ENCODE assay signal across 24 cellular contexts in the genomic region with DNA sequence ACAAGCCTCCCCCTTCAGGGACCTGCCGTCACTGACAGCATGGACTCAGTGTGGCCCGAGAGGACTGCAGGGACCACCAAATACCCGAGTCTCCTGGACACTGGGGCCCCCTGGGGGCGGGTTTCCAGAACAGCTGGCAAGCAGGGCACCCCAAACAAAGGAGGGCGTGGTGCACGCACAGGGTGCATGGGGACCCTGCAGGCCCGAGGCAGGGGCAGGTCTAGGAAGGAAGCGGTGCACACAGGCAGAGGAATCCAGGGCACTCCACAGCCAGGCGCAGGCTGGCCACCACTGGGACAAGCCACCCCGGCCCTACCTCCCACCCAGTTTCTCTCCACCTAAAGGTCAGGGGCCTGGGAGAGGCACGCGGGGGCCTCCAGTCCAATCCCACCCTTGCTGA. TPM values are rescaled to one million over a fixed set of nuclear protein-coding genes. Genes with fewer than 3 reads are reported as not detected.
DNase-seq lines count a peak whose midpoint lies in the region; ATAC-seq, FAIRE-seq and TF ChIP-seq lines count a peak whose summit lies in the region.
"Had no signal": no experiment of that assay in that cellular context is flagged by ENCODE, and none has a peak within 500 bp of the region (broad histone marks: within the 10 kb centered on the region; RNA-seq: fewer than 3 reads in every experiment).

No MANE protein-coding gene starts in this region.

- peaks cover 2% of the 10 kb centered on the region for H3K9me1 ChIP-seq in K562 (ENCODE audit: control insufficient read depth, insufficient read depth, low read length)

- in situ Hi-C loops in K562 (cut with MboI) = no loop called here

- no peak for TF ChIP-seq POLR2A in K562 (conservative IDR thresholded peaks at IDR 0.05)

- H3K27ac Mint-ChIP-seq in HFFc6 (no peak overlapping the region), progenitor cell of endocrine pancreas (no peak overlapping the region)
- H3K27ac Mint-ChIP-seq: activated naive CD4-positive, alpha-beta T cell treated with anti-CD3 and anti-CD28 coated beads, Interleukin-2, amount 50 U/mL, for 72 hours; activated T-cell treated with anti-CD3 and anti-CD28 coated beads, Interleukin-2, amount 50 U/mL, for 24 hours; dendritic cell treated with granulocyte-macrophage colony-stimulating factor and Interleukin-4, amounts not matched to agents 40 ng/mL and 50 ng/mL, for 4 days; naive thymus-derived CD8-positive, alpha-beta T cell had no signal

- POLR2A ChIA-PET in K562 (lab: Yijun Ruan, JAX) = no interaction called here

- no peaks in the 10 kb centered on the region for H3K36me3 ChIP-seq in K562 (ENCODE audit: control insufficient read depth, insufficient read depth, low read length)

- H3K36me3 Mint-ChIP-seq in HFFc6 (ENCODE audit: low read depth) (no peaks in the 10 kb centered on the region), progenitor cell of endocrine pancreas (ENCODE audit: insufficient read depth) (no peaks in the 10 kb centered on the region)
- H3K36me3 Mint-ChIP-seq: activated naive CD4-positive, alpha-beta T cell treated with anti-CD3 and anti-CD28 coated beads, Interleukin-2, amount 50 U/mL, for 72 hours; brain; CD14-positive monocyte; naive thymus-derived CD8-positive, alpha-beta T cell had no signal

- intact Hi-C loops in K562 (cut with micrococcal nuclease) = loop anchor here (10.0 kb wide), 1 partner anchor 297 kb away; no protein-coding TSS in a partner anchor

- CTCF ChIA-PET in K562 (lab: Yijun Ruan, JAX; ENCODE audit: low intra/inter-chr PET ratio) = no interaction called here

- FAIRE-seq in K562 (lab: Jason Lieb, UNC) = no peak
- FAIRE-seq: A204.1 had no signal

- no peak for TF ChIP-seq EP300 in K562 (IDR thresholded peaks at IDR 0.05; ENCODE audit: low read length)

- no peaks in the 10 kb centered on the region for H3K79me2 ChIP-seq in K562 (ENCODE audit: control insufficient read depth, insufficient read depth, low read length)

- H4K20me1 ChIP-seq in K562 (replicated peaks; ENCODE audit: control insufficient read depth, insufficient read depth, low read length) = peaks cover 4% of the 10 kb centered on the region; the same call in 1 of the 2 replicates

- peak; percentile 62 to 87 for DNase-seq in NCI-H524 (lab: John Stamatoyannopoulos, UW)
- DNase-seq in NCI-H524 treated with DMSO at 0.1 percent for 48 hours (lab: John Stamatoyannopoulos, UW) = no peak
- DNase-seq in HFFc6 = no peak
- no peak for DNase-seq in K562 (ENCODE audit: extremely low read depth in 1 of 4, low spot score in 3 of 4)
- no peak for DNase-seq in progenitor cell of endocrine pancreas (ENCODE audit: low spot score, unreplicated experiment)
- no peak for DNase-seq in activated effector memory CD4-positive, alpha-beta T cell treated with Interleukin-2 at 50 U/mL for 16 hours
- DNase-seq in SW480 (ENCODE audit: low spot score) = no peak
- no peak for DNase-seq in NCI-H187 treated with DMSO at 0.1 percent for 48 hours (lab: John Stamatoyannopoulos, UW)
- DNase-seq: activated T-cell treated with anti-CD3 and anti-CD28 coated beads, Interleukin-2, amount 50 U/mL, for 24 hours; foreskin fibroblast; KG1; mesenchymal stem cell; naive thymus-derived CD8-positive, alpha-beta T cell; NCI-H1105; psoas muscle; RPMI8226; stimulated activated CD4-positive, alpha-beta T cell treated with anti-CD3 and anti-CD28 coated beads, Interleukin-4, amount 100 ng/mL, for 4 hours; SW 1271 had no signal

- no peaks in the 10 kb centered on the region for H3K4me1 Mint-ChIP-seq in HFFc6 (ENCODE audit: low read depth)
- peaks cover 2% of the 10 kb centered on the region for H3K4me1 Mint-ChIP-seq in progenitor cell of endocrine pancreas (ENCODE audit: low read depth)
- H3K4me1 Mint-ChIP-seq: CD14-positive monocyte had no signal

- H3K4me3 Mint-ChIP-seq in HFFc6 (no peak overlapping the region), progenitor cell of endocrine pancreas (ENCODE audit: low read depth) (no peak overlapping the region)
- H3K4me3 Mint-ChIP-seq: activated T-cell treated with anti-CD3 and anti-CD28 coated beads, Interleukin-2, amount 50 U/mL, for 24 hours; brain; CD14-positive monocyte; dendritic cell treated with granulocyte-macrophage colony-stimulating factor and Interleukin-4, amounts not matched to agents 40 ng/mL and 50 ng/mL, for 4 days; naive thymus-derived CD8-positive, alpha-beta T cell had no signal

- 0% methylated on average over 10 of the region's 12 CpGs for WGBS in K562 (ENCODE audit: insufficient coverage, low coverage, missing lambda C conversion rate)

- H3K9me3 ChIP-seq in K562 (replicated peaks; ENCODE audit: control insufficient read depth, insufficient read depth, low read depth, low read length) = no peaks in the 10 kb centered on the region
- H3K9me3 ChIP-seq: psoas muscle had no signal

- H2AFZ ChIP-seq in K562 (ENCODE audit: low read depth, low read length) = no peak overlapping the region

- peaks cover 14% of the 10 kb centered on the region for H3K27me3 Mint-ChIP-seq in HFFc6 (ENCODE audit: insufficient read depth)
- peaks cover 8% of the 10 kb centered on the region for H3K27me3 Mint-ChIP-seq in progenitor cell of endocrine pancreas

- no peak overlapping the region for H3K4me3 ChIP-seq in K562
- H3K4me3 ChIP-seq: psoas muscle had no signal

- no peak overlapping the region for H3K9ac ChIP-seq in K562 (ENCODE audit: insufficient read depth in 1 of 2, low read depth in 2 of 2, low read length in 2 of 2)

- no peak overlapping the region for H3K27ac ChIP-seq in K562 (ENCODE audit: extremely low read depth, low read depth, low read length)
- H3K27ac ChIP-seq: psoas muscle had no signal

- peak; percentile 27; the same call in 1 of the 2 replicates for TF ChIP-seq CTCF in HFFc6 (IDR thresholded peaks at IDR 0.05)
- TF ChIP-seq CTCF in K562 (IDR thresholded peaks at IDR 0.05 in 2 of 3, conservative IDR thresholded peaks at IDR 0.05 in 1 of 3; ENCODE audit: insufficient read depth in 2 of 3, low read depth in 1 of 3, low read length in 3 of 3) = peak in 2 of 3 experiments; percentile 22 to 34; a peak in 2 of 6 replicates
- TF ChIP-seq CTCF in progenitor cell of endocrine pancreas (IDR thresholded peaks at IDR 0.05; ENCODE audit: unreplicated experiment) = peak; percentile 41

- H3K4me1 ChIP-seq in K562 (replicated peaks in 1 of 2; ENCODE audit: control insufficient read depth in 2 of 2, insufficient read depth in 2 of 2, low read length in 2 of 2) = peaks cover 0 to 22% of the 10 kb centered on the region in 2 experiments; a peak in 2 of 5 replicates
- H3K4me1 ChIP-seq: psoas muscle had no signal

- no peaks in the 10 kb centered on the region for H3K9me3 Mint-ChIP-seq in HFFc6
- H3K9me3 Mint-ChIP-seq in progenitor cell of endocrine pancreas (ENCODE audit: low read depth) = no peaks in the 10 kb centered on the region
- H3K9me3 Mint-ChIP-seq: activated naive CD4-positive, alpha-beta T cell treated with anti-CD3 and anti-CD28 coated beads, Interleukin-2, amount 50 U/mL, for 72 hours; activated T-cell treated with anti-CD3 and anti-CD28 coated beads, Interleukin-2, amount 50 U/mL, for 24 hours; dendritic cell treated with granulocyte-macrophage colony-stimulating factor and Interleukin-4, amounts not matched to agents 40 ng/mL and 50 ng/mL, for 4 days; naive thymus-derived CD8-positive, alpha-beta T cell had no signal

- no TSS peak for BruUV-seq in K562 (replicated peaks; lab: Mats Ljungman, UMichigan)

- TF ChIP-seq RAD21 in K562 (CRISPR knock-in tag; conservative IDR thresholded peaks at IDR 0.05 in 1 of 2, IDR thresholded peaks at IDR 0.05 in 1 of 2) = no peak

- H3K4me2 ChIP-seq in K562 (ENCODE audit: insufficient read depth, low read length) = no peak overlapping the region

- H3K27me3 ChIP-seq in K562 (ENCODE audit: control insufficient read depth in 2 of 2, insufficient read depth in 2 of 2, low read length in 2 of 2) = peaks cover 7 to 27% of the 10 kb centered on the region in 2 experiments; a peak in 3 of 5 replicates

- ATAC-seq in K562 = peak; percentile 15; the same call in 2 of the 3 replicates
- ATAC-seq: activated naive CD4-positive, alpha-beta T cell treated with anti-CD3 and anti-CD28 coated beads, Interleukin-2, amount 50 U/mL, for 72 hours; naive thymus-derived CD8-positive, alpha-beta T cell had no signal

TF ChIP-seq in K562, 482 proteins besides CTCF, POLR2A, EP300 and RAD21:
- TF ChIP-seq ZNF561 (CRISPR knock-in tag; conservative IDR thresholded peaks at IDR 0.05) = no peak
- TF ChIP-seq, protein P1, sequence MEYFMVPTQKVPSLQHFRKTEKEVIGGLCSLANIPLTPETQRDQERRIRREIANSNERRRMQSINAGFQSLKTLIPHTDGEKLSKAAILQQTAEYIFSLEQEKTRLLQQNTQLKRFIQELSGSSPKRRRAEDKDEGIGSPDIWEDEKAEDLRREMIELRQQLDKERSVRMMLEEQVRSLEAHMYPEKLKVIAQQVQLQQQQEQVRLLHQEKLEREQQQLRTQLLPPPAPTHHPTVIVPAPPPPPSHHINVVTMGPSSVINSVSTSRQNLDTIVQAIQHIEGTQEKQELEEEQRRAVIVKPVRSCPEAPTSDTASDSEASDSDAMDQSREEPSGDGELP (CRISPR knock-in tag; IDR thresholded peaks at IDR 0.05; ENCODE audit: borderline replicate concordance) = peak; percentile 21; the same call in 1 of the 2 replicates

RNA-seq across cellular contexts. Expression of a gene that starts 28.7 kb away (rescaled TPM):
- total RNA-seq in HFFc6 (2021; fragmentation: NEBNext Ultra II Directional; extraction: Animal tissue kit (Norgen Biotek cat#: 25700)) = not detected
- not detected in 2 replicates for total RNA-seq in K562 (2011; cell fraction: chromatin; rRNA removed; ENCODE audit: low replicate concordance)
- not detected in 2 replicates for total RNA-seq in K562 (2011; cell fraction: nucleolus; rRNA removed)
- total RNA-seq in K562 (2011; cell fraction: nucleoplasm; rRNA removed) = not detected in 2 replicates
- not detected in 2 replicates for total RNA-seq in K562 (2014; rRNA removed)
- not detected in 2 replicates for total RNA-seq in K562 (2014; rRNA removed; fragmentation: Illumina TruSeq; extraction: Trizol)
- not detected in 2 replicates for total RNA-seq in K562 (2015; rRNA removed; fragmentation: Illumina TruSeq; extraction: Trizol)
- total RNA-seq in K562 (2021) = not detected in 2 replicates
- polyA plus RNA-seq in K562 (2011; rRNA removed) = not detected in 2 replicates
- not detected in 2 replicates for polyA plus RNA-seq in K562 (2011; cell fraction: cytosol; rRNA removed)
- not detected in 2 replicates for polyA plus RNA-seq in K562 (2011; cell fraction: nucleus; rRNA removed)
- polyA plus RNA-seq in K562 (2012) = not detected in 2 replicates
- polyA plus RNA-seq in K562 (2014; fragmentation: Illumina TruSeq; extraction: Trizol) = not detected in 2 replicates
- not detected for polyA plus RNA-seq in K562 (2014; fragmentation: Nextera tagmentation; extraction: Ambion mirVana)
- not detected in 2 replicates for polyA plus RNA-seq in K562 (2014; rRNA removed)
- polyA minus RNA-seq in K562 (2011; rRNA and poly(A)+ RNA removed) = not detected in 2 replicates
- not detected in 2 replicates for polyA minus RNA-seq in K562 (2011; cell fraction: cytosol; rRNA and poly(A)+ RNA removed)
- polyA minus RNA-seq in K562 (2011; cell fraction: nucleus; rRNA and poly(A)+ RNA removed) = not detected in 2 replicates
- not detected in 2 replicates for total RNA-seq in progenitor cell of endocrine pancreas
- total RNA-seq: psoas muscle, temporal lobe had no signal
- polyA plus RNA-seq: CD14-positive monocyte; naive thymus-derived CD8-positive, alpha-beta T cell had no signal

Comparison
In these comparisons a context has a peak if more than half of its experiments do, and no peak if none do; other contexts are left out.
1. DNase-seq: peak in NCI-H524 (2 of 2); none in NCI-H524 treated with DMSO at 0.1 percent for 48 hours (single experiment), HFFc6 (single experiment), K562 (0 of 4), progenitor cell of endocrine pancreas (single experiment), activated effector memory CD4-positive, alpha-beta T cell treated with Interleukin-2 at 50 U/mL for 16 hours (single experiment), SW480 (single experiment) and NCI-H187 treated with DMSO at 0.1 percent for 48 hours (single experiment).
2. Peak in every context shown above with its lines, with median percentiles within 50 percentile points of each other: CTCF ChIP-seq.